2 cellular contexts compared by ENCODE assay signal in genomic region chr19:10395003-10395402, GRCh38.
TF ChIP-seq lines count a peak whose summit lies in the region.

No MANE protein-coding gene starts in this region.

TF ChIP-seq in HEK293, 187 proteins besides CTCF, POLR2A, EP300 and RAD21:
- TF ChIP-seq, protein P1, sequence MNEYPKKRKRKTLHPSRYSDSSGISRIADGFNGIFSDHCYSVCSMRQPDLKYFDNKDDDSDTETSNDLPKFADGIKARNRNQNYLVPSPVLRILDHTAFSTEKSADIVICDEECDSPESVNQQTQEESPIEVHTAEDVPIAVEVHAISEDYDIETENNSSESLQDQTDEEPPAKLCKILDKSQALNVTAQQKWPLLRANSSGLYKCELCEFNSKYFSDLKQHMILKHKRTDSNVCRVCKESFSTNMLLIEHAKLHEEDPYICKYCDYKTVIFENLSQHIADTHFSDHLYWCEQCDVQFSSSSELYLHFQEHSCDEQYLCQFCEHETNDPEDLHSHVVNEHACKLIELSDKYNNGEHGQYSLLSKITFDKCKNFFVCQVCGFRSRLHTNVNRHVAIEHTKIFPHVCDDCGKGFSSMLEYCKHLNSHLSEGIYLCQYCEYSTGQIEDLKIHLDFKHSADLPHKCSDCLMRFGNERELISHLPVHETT (tag by site-specific recombination; IDR thresholded peaks at IDR 0.05), result no peak
- peak; percentile 100 for TF ChIP-seq ZNF391 (tag by site-specific recombination; IDR thresholded peaks at IDR 0.05; ENCODE audit: borderline replicate concordance, low read depth)

TF ChIP-seq in GM12878, 131 proteins besides CTCF, POLR2A, EP300 and RAD21:
- no peak for TF ChIP-seq ZBED1 (IDR thresholded peaks at IDR 0.05; ENCODE audit: borderline replicate concordance)
- no peak for TF ChIP-seq ZNF217 (IDR thresholded peaks at IDR 0.05)
- TF ChIP-seq JUNB (IDR thresholded peaks at IDR 0.05), result no peak
- TF ChIP-seq E2F8 (IDR thresholded peaks at IDR 0.05; ENCODE audit: low read depth, partially characterized antibody), result no peak
- TF ChIP-seq ZNF274 (IDR thresholded peaks at IDR 0.05; ENCODE audit: insufficient read depth, insufficient read length), result no peak
- TF ChIP-seq JUND (IDR thresholded peaks at IDR 0.05; ENCODE audit: low read depth, low read length), result no peak
- no peak for TF ChIP-seq BRCA1 (IDR thresholded peaks at IDR 0.05; ENCODE audit: low read depth, low read length)
- no peak for TF ChIP-seq SMAD1 (IDR thresholded peaks at IDR 0.05; ENCODE audit: low read depth, partially characterized antibody)
- TF ChIP-seq NFYA (IDR thresholded peaks at IDR 0.05; ENCODE audit: borderline replicate concordance, low read depth, low read length), result no peak
- no peak for TF ChIP-seq SIN3A (IDR thresholded peaks at IDR 0.05; ENCODE audit: low read depth, low read length)
- TF ChIP-seq ZBTB4 (CRISPR knock-in tag; IDR thresholded peaks at IDR 0.05), result no peak
- TF ChIP-seq WRNIP1 (IDR thresholded peaks at IDR 0.05; ENCODE audit: borderline replicate concordance, low read depth, low read length), result no peak
